ENCODE assay signal across 28 cellular contexts in the genomic region with DNA sequence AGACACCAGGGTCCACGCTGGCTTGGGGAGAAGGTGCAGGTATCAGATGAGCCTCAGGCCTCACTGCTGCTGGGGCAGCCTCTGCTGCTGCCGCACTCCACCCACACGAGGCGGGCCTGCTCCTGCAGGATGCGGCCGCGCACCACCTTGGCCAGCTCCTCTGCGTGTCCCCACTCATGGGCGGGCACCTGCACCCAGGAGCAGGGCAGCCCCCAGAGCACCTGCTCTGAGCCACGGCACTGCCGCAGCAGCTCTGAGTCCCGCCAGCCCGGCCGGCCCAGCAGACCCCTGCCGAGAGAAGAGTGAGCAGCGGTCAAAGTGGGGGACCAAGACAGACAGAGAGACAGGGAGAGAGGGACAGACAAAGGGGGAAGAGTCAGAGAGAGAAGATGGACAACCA. TPM values are rescaled to one million over a fixed set of nuclear protein-coding genes. Genes with fewer than 3 reads are reported as not detected.
DNase-seq lines count a peak whose midpoint lies in the region; ATAC-seq, FAIRE-seq and TF ChIP-seq lines count a peak whose summit lies in the region.
"Had no signal": no experiment of that assay in that cellular context is flagged by ENCODE, and none has a peak within 500 bp of the region (broad histone marks: within the 10 kb centered on the region; RNA-seq: fewer than 3 reads in every experiment).

No MANE protein-coding gene starts in this region.

- DNase-seq in GM23338 (ENCODE audit: low spot score) (no peak), H7 (peak; percentile 62), neuronal stem cell (ENCODE audit: low spot score) (no peak), GM12892 (ENCODE audit: insufficient read length) (no peak), anterior cingulate cortex (lab: John Stamatoyannopoulos, UW) (no peak)
- DNase-seq: C1 segment of cervical spinal cord; Caco-2; DMS 273 treated with DMSO at 0.1 percent for 48 hours; DMS79; EL; GDM1; NCI-H1092; NCI-H1417 treated with DMSO at 0.1 percent for 48 hours; NCI-H2081; NCI-H2227 treated with DMSO at 0.1 percent for 48 hours; NK-92 treated with Interleukin-12 subunit alpha and Interleukin-12 subunit beta, amount 100 ng/mL, for 24 hours; PC-3; SJCRH30 had no signal

- no peak overlapping the region for H4K91ac ChIP-seq in neuronal stem cell (ENCODE audit: low read depth, low read length, poor library complexity)

- H2AFZ ChIP-seq in GM23338 (no peak overlapping the region), neuronal stem cell (ENCODE audit: low read length) (no peak overlapping the region)

- peak overlapping the region; percentile 87 for H2AK5ac ChIP-seq in neuronal stem cell (ENCODE audit: low read depth, low read length)

- H3K4me3 ChIP-seq in GM23338 = no peak overlapping the region
- H3K4me3 ChIP-seq in H7 (ENCODE audit: insufficient read depth, low read depth, low read length) = no peak overlapping the region
- H3K4me3 ChIP-seq in neuronal stem cell (ENCODE audit: low read length in 2 of 2) = no peak overlapping the region
- H3K4me3 ChIP-seq: GM12878, SJCRH30 had no signal

- H3K9me2 ChIP-seq in GM23338 (ENCODE audit: insufficient read depth) = no peaks in the 10 kb centered on the region

- peak overlapping the region; percentile 76 for H2BK120ac ChIP-seq in neuronal stem cell (ENCODE audit: low read depth, low read length)

- H3K9me3 ChIP-seq in neuronal stem cell (replicated peaks in 1 of 2; ENCODE audit: control insufficient read depth in 2 of 2, insufficient read depth in 1 of 2, low read depth in 1 of 2, low read length in 2 of 2) = no peaks in the 10 kb centered on the region
- H3K9me3 ChIP-seq: Caco-2, SJCRH30 had no signal

- H3K27ac ChIP-seq in GM23338 (ENCODE audit: low read depth) (no peak overlapping the region), neuronal stem cell (replicated peaks; ENCODE audit: low read length) (no peak overlapping the region)
- H3K27ac ChIP-seq: HL-60, SJCRH30 had no signal

- H3F3A ChIP-seq in GM23338 (replicated peaks; ENCODE audit: low read depth) = no peaks in the 10 kb centered on the region

- intact Hi-C loops in dendritic cell treated with granulocyte-macrophage colony-stimulating factor and Interleukin-4, amounts not matched to agents 40 ng/mL and 50 ng/mL, for 4 days (cut with micrococcal nuclease) = no loop called here

- H3K18ac ChIP-seq in neuronal stem cell (ENCODE audit: low read length) = peak overlapping the region; percentile 84

- peaks cover 18% of the 10 kb centered on the region; the same call in 1 of the 2 replicates for H3K4me1 ChIP-seq in GM23338 (ENCODE audit: insufficient read depth)
- peaks cover 7 to 13% of the 10 kb centered on the region in 2 donors for H3K4me1 ChIP-seq in neuronal stem cell (ENCODE audit: control insufficient read depth in 2 of 2, insufficient read depth in 1 of 2, low read depth in 1 of 2, low read length in 2 of 2)

- peak overlapping the region; percentile 78 for H2BK15ac ChIP-seq in neuronal stem cell (ENCODE audit: low read length)

- H3K4me1 Mint-ChIP-seq in GM23338 = peaks cover 45% of the 10 kb centered on the region
- H3K4me1 Mint-ChIP-seq in dendritic cell treated with granulocyte-macrophage colony-stimulating factor and Interleukin-4, amounts not matched to agents 40 ng/mL and 50 ng/mL, for 4 days (ENCODE audit: low read depth) = peaks cover 42% of the 10 kb centered on the region

- H3K36me3 ChIP-seq in GM23338 (ENCODE audit: insufficient read depth) = no peaks in the 10 kb centered on the region
- no peaks in the 10 kb centered on the region; the same call in 1 of the 2 replicates for H3K36me3 ChIP-seq in H7 (replicated peaks; ENCODE audit: control insufficient read depth, insufficient read depth, low read length)
- H3K36me3 ChIP-seq in neuronal stem cell (replicated peaks in 1 of 2; ENCODE audit: control insufficient read depth in 2 of 2, insufficient read depth in 2 of 2, low read length in 2 of 2) = peaks cover 0 to 10% of the 10 kb centered on the region in 2 donors

- H3K4me2 ChIP-seq in GM23338 (no peak overlapping the region), neuronal stem cell (ENCODE audit: insufficient read depth, low read length, poor library complexity, severe bottlenecking) (no peak overlapping the region)

- H2BK5ac ChIP-seq in neuronal stem cell (ENCODE audit: low read length) = peak overlapping the region; percentile 68

- no peaks in the 10 kb centered on the region for H3K27me3 ChIP-seq in GM23338 (ENCODE audit: insufficient read depth)
- peaks cover under 1% of the 10 kb centered on the region; the same call in 1 of the 2 replicates for H3K27me3 ChIP-seq in H7 (ENCODE audit: control insufficient read depth, insufficient read depth, low read length)
- H3K27me3 ChIP-seq in neuronal stem cell (ENCODE audit: control insufficient read depth in 3 of 3, insufficient read depth in 3 of 3, low read depth in 1 of 3, low read length in 3 of 3) = no peaks in the 10 kb centered on the region
- H3K27me3 ChIP-seq: SJCRH30 had no signal

- ATAC-seq in GM23338 = no peak
- no peak for ATAC-seq in GM21381 (IDR thresholded peaks at IDR 0.05; ENCODE audit: unreplicated experiment)
- ATAC-seq: GM12878, PC-3, Right ventricle myocardium inferior, SK-N-SH treated with all-trans-retinoic acid at 6 μM for 48 hours had no signal

- no peak overlapping the region for H3K4ac ChIP-seq in neuronal stem cell (ENCODE audit: low read length)

- no peak for FAIRE-seq in GM12892 (lab: Jason Lieb, UNC)
- FAIRE-seq: GM12878, H54 had no signal

- H3K27me3 Mint-ChIP-seq in GM23338 (ENCODE audit: insufficient read depth, low read depth, poor library complexity) = peaks cover 13% of the 10 kb centered on the region
- H3K27me3 Mint-ChIP-seq in dendritic cell treated with granulocyte-macrophage colony-stimulating factor and Interleukin-4, amounts not matched to agents 40 ng/mL and 50 ng/mL, for 4 days = peaks cover 28% of the 10 kb centered on the region
- H3K27me3 Mint-ChIP-seq: CD4-positive, alpha-beta memory T cell had no signal

- no peaks in the 10 kb centered on the region for H4K20me1 ChIP-seq in GM23338 (replicated peaks; ENCODE audit: insufficient read depth)

- H3K9me3 Mint-ChIP-seq in GM23338 = no peaks in the 10 kb centered on the region; the same call in 2 of the 3 replicates
- H3K9me3 Mint-ChIP-seq in dendritic cell treated with granulocyte-macrophage colony-stimulating factor and Interleukin-4, amounts not matched to agents 40 ng/mL and 50 ng/mL, for 4 days = no peaks in the 10 kb centered on the region

- no peak overlapping the region for H2BK12ac ChIP-seq in neuronal stem cell (ENCODE audit: low read length)

- H3K9ac ChIP-seq in neuronal stem cell (ENCODE audit: low read depth, low read length, poor library complexity) = peak overlapping the region; percentile 15

- H3K79me2 ChIP-seq in GM23338 (replicated peaks; ENCODE audit: insufficient read depth) = no peaks in the 10 kb centered on the region

- WGBS in neuronal stem cell (ENCODE audit: extremely low coverage in 2 of 2, insufficient read length in 2 of 2, insufficient replicate concordance in 1 of 2), 2 donors = no CpG with 5 or more reads among the region's 16 CpGs

- no peak overlapping the region for H3K4me3 Mint-ChIP-seq in GM23338
- no peak overlapping the region for H3K4me3 Mint-ChIP-seq in dendritic cell treated with granulocyte-macrophage colony-stimulating factor and Interleukin-4, amounts not matched to agents 40 ng/mL and 50 ng/mL, for 4 days

- no peaks in the 10 kb centered on the region; the same call in 2 of the 3 replicates for H3K36me3 Mint-ChIP-seq in GM23338 (ENCODE audit: low read depth)
- H3K36me3 Mint-ChIP-seq in dendritic cell treated with granulocyte-macrophage colony-stimulating factor and Interleukin-4, amounts not matched to agents 40 ng/mL and 50 ng/mL, for 4 days (ENCODE audit: low read depth) = no peaks in the 10 kb centered on the region
- H3K36me3 Mint-ChIP-seq: CD4-positive, alpha-beta memory T cell had no signal

- peak overlapping the region; percentile 63 for H3K14ac ChIP-seq in neuronal stem cell (ENCODE audit: low read length)

- no peak overlapping the region for H3K27ac Mint-ChIP-seq in GM23338
- H3K27ac Mint-ChIP-seq in dendritic cell treated with granulocyte-macrophage colony-stimulating factor and Interleukin-4, amounts not matched to agents 40 ng/mL and 50 ng/mL, for 4 days = peak overlapping the region; percentile 10

- TF ChIP-seq POLR2A in GM12892 (IDR thresholded peaks at IDR 0.05; ENCODE audit: low read depth, low read length) = no peak

- H4K8ac ChIP-seq in neuronal stem cell (ENCODE audit: low read depth, low read length) = no peak overlapping the region

- no peaks in the 10 kb centered on the region for H3K79me1 ChIP-seq in neuronal stem cell (ENCODE audit: low read depth, low read length)

- no peak overlapping the region for H3K23ac ChIP-seq in neuronal stem cell (ENCODE audit: low read depth, low read length, poor library complexity)

- TF ChIP-seq CTCF in GM23338 (conservative IDR thresholded peaks at IDR 0.05; ENCODE audit: low read depth in 2 of 2) = no peak

TF ChIP-seq in GM23338, 12 proteins besides CTCF, POLR2A, EP300 and RAD21 (continues in another document):
- no peak for TF ChIP-seq POLR2AphosphoS5 (IDR thresholded peaks at IDR 0.05; ENCODE audit: low read depth)

RNA-seq across cellular contexts. Expression of gene MFNG, which starts 4.9 kb away (rescaled TPM):
- total RNA-seq in GM23338 (2014; rRNA removed; shearing (Covaris generic)) = 1.9 and 3.8 TPM in 2 replicates
- polyA plus RNA-seq in GM23338 (2016; fragmentation: Nextera tagmentation; extraction: Ambion mirVana) = 1.1 and 1.4 TPM in 2 replicates
- total RNA-seq in H7 (2014; rRNA removed; shearing (Covaris generic)) = 1.3 and 5.1 TPM in 2 replicates
- 10.5 TPM for polyA plus RNA-seq in neuronal stem cell (2013, experiment 1 of 2)
- polyA plus RNA-seq in neuronal stem cell (2013, experiment 2 of 2) = 8.0 TPM
- polyA plus RNA-seq in GM12892 (2012; ENCODE audit: missing spikeins) = 30.7 TPM
- total RNA-seq: A673, NCI-H460 had no signal

RNA-seq across cellular contexts. Expression of gene CARD10, which starts 28.1 kb away (rescaled TPM):
- total RNA-seq in GM23338 (2014; rRNA removed; shearing (Covaris generic)) = 17.0 and 17.2 TPM in 2 replicates
- 5.4 and 5.8 TPM in 2 replicates for polyA plus RNA-seq in GM23338 (2016; fragmentation: Nextera tagmentation; extraction: Ambion mirVana)
- 16.5 and 18.4 TPM in 2 replicates for total RNA-seq in H7 (2014; rRNA removed; shearing (Covaris generic))
- polyA plus RNA-seq in neuronal stem cell (2013, experiment 1 of 2) = 4.2 TPM
- polyA plus RNA-seq in neuronal stem cell (2013, experiment 2 of 2) = 4.3 TPM
- polyA plus RNA-seq in GM12892 (2012; ENCODE audit: missing spikeins) = not detected
- polyA plus RNA-seq: CD4-positive, alpha-beta memory T cell had no signal
